Comparison of ENCODE assay signal across 24 cellular contexts in genomic region chr6:56033451-56033850, GRCh38.
"Had no signal": no experiment of that assay in that cellular context is flagged by ENCODE, and none has a peak within 500 bp of the region (broad histone marks: within the 10 kb centered on the region; RNA-seq: fewer than 3 reads in every experiment).

No MANE protein-coding gene starts in this region.

- ATAC-seq: HepG2, K562 had no signal

- H3K4me2 ChIP-seq: KMS-11, SK-N-SH had no signal

- H3K27me3 Mint-ChIP-seq: IgD-negative memory B cell had no signal

- H3K9ac ChIP-seq: KMS-11, SK-N-SH had no signal

- DNase-seq: Kasumi-1, MG63, NCI-H1092, NCI-H1105 treated with DMSO at 0.1 percent for 48 hours, NCI-H1417 treated with DMSO at 0.1 percent for 48 hours, NCI-H146, NCI-H1694 treated with DMSO at 0.1 percent for 48 hours, NCI-H1930, NCI-H2081, NCI-H2107, NCI-H2227 treated with DMSO at 0.1 percent for 48 hours, NCI-H446, NCI-H510A, NCI-H524 treated with DMSO at 0.1 percent for 48 hours, NCI-H69, NCI-H774, Right ventricle myocardium superior, RPMI8226, SIG-M5, SK-N-SH had no signal

- H3K36me3 Mint-ChIP-seq: IgD-negative memory B cell had no signal

- H3K27ac Mint-ChIP-seq: IgD-negative memory B cell had no signal

- H3K27ac ChIP-seq: KMS-11 had no signal

- H3K4me3 ChIP-seq: K562, MG63 had no signal

- H3K4me3 Mint-ChIP-seq: IgD-negative memory B cell had no signal

- H3K9me3 ChIP-seq: MG63, SK-N-SH had no signal

- H3K4me1 Mint-ChIP-seq: IgD-negative memory B cell had no signal

- H3K27me3 ChIP-seq: MG63 had no signal

- H3K36me3 ChIP-seq: MG63 had no signal
